ENCODE assay signal across 8 cellular contexts in the genomic region with DNA sequence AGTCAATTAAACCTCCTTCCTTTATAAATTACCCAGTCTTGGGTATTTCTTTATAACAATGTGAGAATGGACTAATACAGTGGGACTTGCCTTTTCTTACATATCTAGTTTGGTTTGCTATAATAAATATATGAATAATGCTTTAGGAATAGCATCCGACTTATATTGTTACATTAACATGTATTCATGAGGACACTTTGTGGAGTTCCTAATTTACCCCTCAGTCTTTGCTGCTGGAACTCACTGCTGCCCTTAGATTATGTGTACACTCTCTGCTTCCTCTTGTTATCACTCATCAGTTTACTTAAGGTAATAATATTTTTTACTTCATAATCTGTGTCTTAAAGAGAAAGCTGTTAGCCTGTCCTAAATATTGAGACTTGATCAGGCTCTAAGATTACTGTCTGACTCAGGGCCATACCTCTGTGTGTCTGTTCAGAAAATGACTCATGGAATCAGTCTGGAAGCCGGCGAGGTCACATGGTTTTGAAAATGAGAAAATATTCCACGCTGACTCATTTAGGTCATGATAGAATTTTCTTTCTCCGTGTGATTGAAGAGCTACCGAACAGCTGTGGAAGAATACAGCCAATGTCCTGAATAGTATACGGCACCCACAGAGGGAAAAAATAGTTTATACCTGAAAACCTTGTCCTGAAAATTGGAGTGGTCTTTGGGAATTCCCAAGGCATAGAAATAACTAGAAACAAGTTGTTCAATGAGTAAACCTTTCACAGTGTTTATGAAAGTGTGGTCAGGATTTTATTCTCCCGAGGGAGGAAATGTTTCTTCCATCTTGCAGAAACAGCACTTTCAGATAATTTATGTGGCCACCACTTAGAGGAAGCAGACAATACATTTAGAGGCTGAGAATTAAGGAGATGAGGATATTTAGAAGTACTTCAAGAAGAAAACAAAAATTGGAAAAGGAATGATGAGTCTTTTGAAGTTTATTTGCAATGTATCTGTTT.
DNase-seq lines count a peak whose midpoint lies in the region; ATAC-seq and TF ChIP-seq lines count a peak whose summit lies in the region.

No MANE protein-coding gene starts in this region.

- no peaks in the 10 kb centered on the region for H3K27me3 ChIP-seq in BLaER1 treated with 17β-estradiol and CSF1 and Interleukin-3, amounts not matched to agents 10 nM and 100 nM
- no peaks in the 10 kb centered on the region for H3K27me3 ChIP-seq in left ventricle myocardium inferior (ENCODE audit: low read depth)

- H3K9ac ChIP-seq in BLaER1 treated with 17β-estradiol and CSF1 and Interleukin-3, amounts not matched to agents 10 nM and 100 nM = peak overlapping the region in 4 of 11 experiments; percentile 21 to 64 (median 42); a peak in 5 of 22 replicates

- peak; percentile 29 for DNase-seq in activated naive CD4-positive, alpha-beta T cell treated with anti-CD3 and anti-CD28 coated beads, Interleukin-2, amount 50 U/mL, for 16 hours
- DNase-seq in left ventricle myocardium inferior = no peak
- DNase-seq in stimulated activated CD4-positive, alpha-beta T cell treated with anti-CD3 and anti-CD28 coated beads, Interleukin-4, amount 100 ng/mL, for 1 hour = peak; percentile 5
- DNase-seq in D341Med (ENCODE audit: low spot score) = no peak
- no peak for DNase-seq in GM19238 (ENCODE audit: insufficient read length, low spot score)

- no peak for TF ChIP-seq CTCF in left ventricle myocardium inferior (IDR thresholded peaks at IDR 0.05; ENCODE audit: borderline replicate concordance)

- peaks cover 18 to 34% (median 27%) of the 10 kb centered on the region in 10 experiments for H3K4me1 ChIP-seq in BLaER1 treated with 17β-estradiol and CSF1 and Interleukin-3, amounts not matched to agents 10 nM and 100 nM
- H3K4me1 ChIP-seq in left ventricle myocardium inferior = no peaks in the 10 kb centered on the region

- no peaks in the 10 kb centered on the region for H3K36me3 ChIP-seq in BLaER1 treated with 17β-estradiol and CSF1 and Interleukin-3, amounts not matched to agents 10 nM and 100 nM
- H3K36me3 ChIP-seq in left ventricle myocardium inferior = no peaks in the 10 kb centered on the region

- H3K4me2 ChIP-seq in BLaER1 treated with 17β-estradiol and CSF1 and Interleukin-3, amounts not matched to agents 10 nM and 100 nM = peak overlapping the region; percentile 36 to 89 (median 65)

- intact Hi-C loops in left ventricle myocardium inferior (cut with micrococcal nuclease) = no loop called here

- peak; percentile 91 for ATAC-seq in GM19463 (IDR thresholded peaks at IDR 0.05; ENCODE audit: unreplicated experiment)
- ATAC-seq in HG03558 (IDR thresholded peaks at IDR 0.05; ENCODE audit: extremely low read depth, unreplicated experiment) = peak; percentile 81

- H3K9me3 ChIP-seq in BLaER1 treated with 17β-estradiol and CSF1 and Interleukin-3, amounts not matched to agents 10 nM and 100 nM (replicated peaks in 1 of 11) = peaks cover 0 to 11% (median 5%) of the 10 kb centered on the region in 11 experiments; a peak in 6 of 22 replicates
- no peaks in the 10 kb centered on the region for H3K9me3 ChIP-seq in left ventricle myocardium inferior (replicated peaks)

- H4K20me1 ChIP-seq in BLaER1 treated with 17β-estradiol and CSF1 and Interleukin-3, amounts not matched to agents 10 nM and 100 nM = no peaks in the 10 kb centered on the region

- peak overlapping the region in 3 of 10 experiments; percentile 33 to 40 (median 37); a peak in 7 of 20 replicates for H3K4me3 ChIP-seq in BLaER1 treated with 17β-estradiol and CSF1 and Interleukin-3, amounts not matched to agents 10 nM and 100 nM
- peak overlapping the region; percentile 30 for H3K4me3 ChIP-seq in left ventricle myocardium inferior

- peak overlapping the region in 9 of 11 experiments; percentile 10 to 71 (median 29); a peak in 13 of 22 replicates for H3K27ac ChIP-seq in BLaER1 treated with 17β-estradiol and CSF1 and Interleukin-3, amounts not matched to agents 10 nM and 100 nM
- peak overlapping the region; percentile 68 for H3K27ac ChIP-seq in left ventricle myocardium inferior (replicated peaks)

Comparison
In these comparisons a context has a peak if more than half of its experiments do, and no peak if none do; other contexts are left out.
1. DNase-seq: peak in activated naive CD4-positive, alpha-beta T cell treated with anti-CD3 and anti-CD28 coated beads, Interleukin-2, amount 50 U/mL, for 16 hours (single experiment) and stimulated activated CD4-positive, alpha-beta T cell treated with anti-CD3 and anti-CD28 coated beads, Interleukin-4, amount 100 ng/mL, for 1 hour (single experiment); none in left ventricle myocardium inferior (single experiment), D341Med (single experiment) and GM19238 (single experiment).